In the genomic region with DNA sequence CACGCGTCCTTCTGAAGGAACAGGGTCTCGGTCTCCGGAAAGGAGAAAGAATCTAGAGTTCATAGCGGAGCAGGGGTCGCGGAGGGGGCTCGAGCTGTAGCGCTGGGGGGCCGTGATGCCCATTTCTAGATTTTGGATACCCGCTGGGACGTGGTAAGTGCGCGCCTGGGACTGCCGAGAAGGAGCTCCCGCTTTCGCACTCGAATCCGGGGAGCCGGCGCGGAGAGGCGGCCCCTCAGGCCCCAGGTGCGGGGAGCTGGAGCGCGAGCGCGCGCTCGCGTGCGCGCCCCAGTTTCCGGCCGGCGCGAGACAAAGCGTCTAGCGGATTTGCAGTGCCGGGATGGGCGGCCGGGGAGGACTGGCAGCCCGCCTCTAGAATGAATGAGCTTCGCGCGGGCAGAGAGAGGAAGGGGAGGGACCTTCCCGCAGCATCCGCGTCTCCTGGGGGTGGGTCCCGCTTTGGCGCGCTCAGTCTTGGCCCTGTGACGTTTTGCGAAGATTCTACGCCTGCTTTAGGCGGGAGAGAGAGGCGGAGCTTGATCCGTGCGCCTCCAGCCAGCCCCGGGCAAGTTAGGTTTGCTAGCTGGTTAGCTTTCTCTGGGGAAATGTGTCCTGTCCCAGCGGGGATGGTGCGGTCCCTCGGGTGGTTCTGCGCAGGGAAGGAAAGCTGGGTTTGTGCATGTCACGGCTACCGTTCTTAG, we compare ENCODE assay signal across 1 cellular context.
TF ChIP-seq lines count a peak whose summit lies in the region.

No MANE protein-coding gene starts in this region.

TF ChIP-seq in HEK293, 187 proteins besides CTCF, POLR2A, EP300 and RAD21 (continued from another document):
- TF ChIP-seq, protein P1, sequence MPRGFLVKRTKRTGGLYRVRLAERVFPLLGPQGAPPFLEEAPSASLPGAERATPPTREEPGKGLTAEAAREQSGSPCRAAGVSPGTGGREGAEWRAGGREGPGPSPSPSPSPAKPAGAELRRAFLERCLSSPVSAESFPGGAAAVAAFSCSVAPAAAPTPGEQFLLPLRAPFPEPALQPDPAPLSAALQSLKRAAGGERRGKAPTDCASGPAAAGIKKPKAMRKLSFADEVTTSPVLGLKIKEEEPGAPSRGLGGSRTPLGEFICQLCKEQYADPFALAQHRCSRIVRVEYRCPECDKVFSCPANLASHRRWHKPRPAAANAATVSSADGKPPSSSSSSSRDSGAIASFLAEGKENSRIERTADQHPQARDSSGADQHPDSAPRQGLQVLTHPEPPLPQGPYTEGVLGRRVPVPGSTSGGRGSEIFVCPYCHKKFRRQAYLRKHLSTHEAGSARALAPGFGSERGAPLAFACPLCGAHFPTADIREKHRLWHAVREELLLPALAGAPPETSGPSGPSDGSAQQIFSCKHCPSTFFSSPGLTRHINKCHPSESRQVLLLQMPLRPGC (tag by site-specific recombination; IDR thresholded peaks at IDR 0.05) = peak; percentile 62; the same call in 1 of the 2 replicates
